Comparison of ENCODE assay signal across 15 cellular contexts in genomic region chr10:30233186-30233958, GRCh38.
"Had no signal": no experiment of that assay in that cellular context is flagged by ENCODE, and none has a peak within 500 bp of the region (broad histone marks: within the 10 kb centered on the region; RNA-seq: fewer than 3 reads in every experiment).

No MANE protein-coding gene starts in this region.

- H3K27me3 ChIP-seq: neural progenitor cell, pancreas, thyroid gland, uterus had no signal

- H3K4me1 Mint-ChIP-seq: neural progenitor cell had no signal

- H3K9me3 ChIP-seq: left ventricle myocardium inferior, pancreas, thyroid gland, uterus had no signal

- H3K9me3 Mint-ChIP-seq: activated CD8-positive, alpha-beta T cell treated with anti-CD3 and anti-CD28 coated beads for 36 hours; activated naive CD8-positive, alpha-beta T cell treated with anti-CD3 and anti-CD28 coated beads, Interleukin-2, amount 10 ng/mL, durations not matched to agents 7 days and 5 days; activated T-cell treated with anti-CD3 and anti-CD28 coated beads, Interleukin-2, amount 50 U/mL, for 72 hours; neural progenitor cell had no signal

- H3K4me3 Mint-ChIP-seq: activated CD8-positive, alpha-beta T cell treated with anti-CD3 and anti-CD28 coated beads for 36 hours; activated naive CD8-positive, alpha-beta T cell treated with anti-CD3 and anti-CD28 coated beads, Interleukin-2, amount 10 ng/mL, durations not matched to agents 7 days and 5 days; activated T-cell treated with anti-CD3 and anti-CD28 coated beads, Interleukin-2, amount 50 U/mL, for 72 hours; endodermal cell; neural progenitor cell had no signal

- DNase-seq: activated CD4-positive, alpha-beta T cell treated with anti-CD3 and anti-CD28 coated beads for 4 hours; activated CD8-positive, alpha-beta memory T cell treated with anti-CD3 and anti-CD28 coated beads, Interleukin-2, amount 50 U/mL, for 4 hours; activated CD8-positive, alpha-beta T cell treated with anti-CD3 and anti-CD28 coated beads for 36 hours; activated gamma-delta T cell treated with Interleukin-2 at 50 U/mL for 16 hours; activated naive CD8-positive, alpha-beta T cell treated with anti-CD3 and anti-CD28 coated beads, Interleukin-2, amount 10 ng/mL, durations not matched to agents 7 days and 5 days; activated T-cell treated with anti-CD3 and anti-CD28 coated beads, Interleukin-2, amount 50 U/mL, for 72 hours; endodermal cell; head of caudate nucleus; left ventricle myocardium inferior; mesendoderm; pancreas; thyroid gland; uterus had no signal

- H3K27ac ChIP-seq: left ventricle myocardium inferior, neural progenitor cell, pancreas, skin epidermis, thyroid gland, uterus had no signal

- H3K4me3 ChIP-seq: left ventricle myocardium inferior, neural progenitor cell, pancreas, skin epidermis, thyroid gland, uterus had no signal

- ATAC-seq: activated CD8-positive, alpha-beta T cell treated with anti-CD3 and anti-CD28 coated beads for 36 hours; activated T-cell treated with anti-CD3 and anti-CD28 coated beads, Interleukin-2, amount 50 U/mL, for 72 hours; pancreas had no signal

- H3K27ac Mint-ChIP-seq: activated CD8-positive, alpha-beta T cell treated with anti-CD3 and anti-CD28 coated beads for 36 hours; activated naive CD8-positive, alpha-beta T cell treated with anti-CD3 and anti-CD28 coated beads, Interleukin-2, amount 10 ng/mL, durations not matched to agents 7 days and 5 days; activated T-cell treated with anti-CD3 and anti-CD28 coated beads, Interleukin-2, amount 50 U/mL, for 72 hours; endodermal cell; neural progenitor cell had no signal

- H3K36me3 Mint-ChIP-seq: neural progenitor cell had no signal

- H3K4me1 ChIP-seq: neural progenitor cell, pancreas, thyroid gland, uterus had no signal

- H3K36me3 ChIP-seq: left ventricle myocardium inferior, neural progenitor cell, pancreas, thyroid gland, uterus had no signal
